Comparison of ENCODE assay signal across 8 cellular contexts in the genomic region with DNA sequence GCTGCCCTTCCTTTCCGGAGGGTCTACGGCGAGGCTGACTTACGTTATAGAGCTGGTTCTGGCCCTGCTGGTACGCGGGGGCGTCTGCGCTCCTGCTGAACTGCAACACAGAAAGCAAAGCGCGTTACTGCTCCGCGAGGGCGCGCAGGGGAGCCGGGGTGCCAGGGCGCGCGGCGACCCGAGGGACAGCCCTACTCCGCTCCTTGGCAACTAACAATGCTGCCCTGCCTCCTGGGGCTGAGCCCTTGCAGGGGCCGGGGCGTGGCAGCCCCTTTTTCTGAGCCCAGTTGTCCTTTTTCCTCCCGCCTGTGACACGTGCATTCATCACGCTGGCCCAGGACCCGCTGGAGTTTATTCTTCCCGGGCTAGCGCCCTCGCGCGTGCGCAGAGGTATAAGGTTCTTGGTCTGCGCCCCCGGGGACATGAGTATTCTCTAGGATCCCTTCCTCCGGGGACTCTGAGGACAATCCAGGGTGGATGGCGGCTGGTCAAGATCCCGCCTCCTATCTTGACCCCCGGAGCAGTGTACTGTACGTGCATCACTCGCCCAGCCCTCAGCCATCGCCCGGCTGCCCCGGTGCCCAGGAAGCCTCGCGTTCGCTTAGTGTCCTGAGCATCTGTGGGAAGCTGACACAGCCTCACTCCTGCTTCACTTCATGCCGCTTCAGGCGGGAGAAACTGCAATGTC.
DNase-seq lines count a peak whose midpoint lies in the region; ATAC-seq and TF ChIP-seq lines count a peak whose summit lies in the region.

No MANE protein-coding gene starts in this region.

- H3K9me3 Mint-ChIP-seq in activated CD8-positive, alpha-beta T cell treated with anti-CD3 and anti-CD28 coated beads, Interleukin-2, amount 10 ng/mL, durations not matched to agents 7 days and 5 days (ENCODE audit: insufficient read depth): no peaks in the 10 kb centered on the region
- H3K9me3 Mint-ChIP-seq in nephron: peaks cover 4% of the 10 kb centered on the region

- ATAC-seq in activated CD8-positive, alpha-beta T cell treated with anti-CD3 and anti-CD28 coated beads, Interleukin-2, amount 10 ng/mL, durations not matched to agents 7 days and 5 days: peak; percentile 18
- ATAC-seq in HG02678 (IDR thresholded peaks at IDR 0.05; ENCODE audit: unreplicated experiment) (no peak), HG03039 (IDR thresholded peaks at IDR 0.05; ENCODE audit: unreplicated experiment) (no peak)

- H3K27me3 Mint-ChIP-seq in activated CD8-positive, alpha-beta T cell treated with anti-CD3 and anti-CD28 coated beads, Interleukin-2, amount 10 ng/mL, durations not matched to agents 7 days and 5 days (ENCODE audit: low read depth): no peaks in the 10 kb centered on the region
- H3K27me3 Mint-ChIP-seq in nephron (ENCODE audit: low read depth): peaks cover 50% of the 10 kb centered on the region

- H3K4me1 Mint-ChIP-seq in activated CD8-positive, alpha-beta T cell treated with anti-CD3 and anti-CD28 coated beads, Interleukin-2, amount 10 ng/mL, durations not matched to agents 7 days and 5 days (ENCODE audit: low read depth): peaks cover 93% of the 10 kb centered on the region
- H3K4me1 Mint-ChIP-seq in nephron: no peaks in the 10 kb centered on the region

- TF ChIP-seq CTCF in fibroblast of villous mesenchyme (IDR thresholded peaks at IDR 0.05; ENCODE audit: insufficient read depth, low read depth, low read length) (peak; percentile 17), nephron (IDR thresholded peaks at IDR 0.05; ENCODE audit: unreplicated experiment in 3 of 3) (peak in 1 of 3 experiments; percentile 16)

- H3K36me3 Mint-ChIP-seq in activated CD8-positive, alpha-beta T cell treated with anti-CD3 and anti-CD28 coated beads, Interleukin-2, amount 10 ng/mL, durations not matched to agents 7 days and 5 days (ENCODE audit: low read depth): peaks cover 79% of the 10 kb centered on the region
- no peaks in the 10 kb centered on the region for H3K36me3 Mint-ChIP-seq in nephron (ENCODE audit: low read depth)

- peak overlapping the region; percentile 73 for H3K4me3 Mint-ChIP-seq in activated CD8-positive, alpha-beta T cell treated with anti-CD3 and anti-CD28 coated beads, Interleukin-2, amount 10 ng/mL, durations not matched to agents 7 days and 5 days
- H3K4me3 Mint-ChIP-seq in nephron: peak overlapping the region; percentile 51 to 78 (median 72)

- POLR2A ChIA-PET in activated CD8-positive, alpha-beta T cell treated with anti-CD3 and anti-CD28 coated beads, Interleukin-2, amount 10 ng/mL, durations not matched to agents 7 days and 5 days (lab: Charles Lee): interaction anchor here (0.6 to 2.3 kb wide), 4 partner anchors 8 to 78 kb away, joined by 3 to 8 read pairs (median 4); a partner anchor contains a TSS

- peak overlapping the region; percentile 47 for H3K4me3 ChIP-seq in fibroblast of villous mesenchyme (ENCODE audit: low read depth, low read length)

- peak; percentile 44 to 65 for DNase-seq in NCI-H524 (lab: John Stamatoyannopoulos, UW)
- DNase-seq in NCI-H524 treated with DMSO at 0.1 percent for 48 hours (lab: John Stamatoyannopoulos, UW): no peak
- peak; percentile 33 for DNase-seq in HuH-7.5 (ENCODE audit: low spot score)
- DNase-seq in activated CD8-positive, alpha-beta T cell treated with anti-CD3 and anti-CD28 coated beads, Interleukin-2, amount 10 ng/mL, durations not matched to agents 7 days and 5 days: peak; percentile 23
- peak; percentile 39 for DNase-seq in fibroblast of villous mesenchyme (ENCODE audit: low read depth)

- H3K27ac Mint-ChIP-seq in activated CD8-positive, alpha-beta T cell treated with anti-CD3 and anti-CD28 coated beads, Interleukin-2, amount 10 ng/mL, durations not matched to agents 7 days and 5 days: peak overlapping the region; percentile 96
- H3K27ac Mint-ChIP-seq in nephron: no peak overlapping the region

- CTCF ChIA-PET in activated CD8-positive, alpha-beta T cell treated with anti-CD3 and anti-CD28 coated beads, Interleukin-2, amount 10 ng/mL, durations not matched to agents 7 days and 5 days (lab: Charles Lee): interaction anchor here (0.7 to 5.1 kb wide), 11 partner anchors 8 to 172 kb away, joined by 3 to 26 read pairs (median 4); no protein-coding TSS in a partner anchor
